In genomic region chr3:144235489-144235888, GRCh38 we compare ENCODE assay signal across 16 cellular contexts.
A peak's percentile ranks its signal among the peaks of the same experiment; 100 is the strongest.
DNase-seq lines count a peak whose midpoint lies in the region; TF ChIP-seq lines count a peak whose summit lies in the region.
"Had no signal": no experiment of that assay in that cellular context is flagged by ENCODE, and none has a peak within 500 bp of the region (broad histone marks: within the 10 kb centered on the region; RNA-seq: fewer than 3 reads in every experiment).

No MANE protein-coding gene starts in this region.

- no peak for TF ChIP-seq CTCF in KMS-11 (conservative IDR thresholded peaks at IDR 0.05; ENCODE audit: low read depth, low read length)

- H3K36me3 ChIP-seq in KMS-11 (ENCODE audit: insufficient read depth): no peaks in the 10 kb centered on the region

- H3K27me3 ChIP-seq in KMS-11 (ENCODE audit: insufficient read depth, low read depth): no peaks in the 10 kb centered on the region

- no peaks in the 10 kb centered on the region for H3K79me2 ChIP-seq in KMS-11 (ENCODE audit: insufficient read depth, low read depth)

- no peak overlapping the region for H3K9ac ChIP-seq in KMS-11

- H3K4me1 ChIP-seq in KMS-11 (ENCODE audit: low read depth, poor library complexity, severe bottlenecking): peaks cover 34% of the 10 kb centered on the region
- H3K4me1 ChIP-seq: A549, Caco-2 had no signal

- no peak overlapping the region for H3K4me3 ChIP-seq in KMS-11 (IDR thresholded peaks at IDR 0.05; ENCODE audit: insufficient read depth, low read depth, low read length)
- H3K4me3 ChIP-seq: A549, GM12878 had no signal

- H3K27ac ChIP-seq in KMS-11: peak overlapping the region; percentile 5; the same call in 1 of the 2 replicates
- H3K27ac ChIP-seq: 22Rv1, A549, C4-2B had no signal

- DNase-seq in NCI-H1105 treated with DMSO at 0.1 percent for 48 hours (lab: John Stamatoyannopoulos, UW) (peak; percentile 52), NCI-H1105 (lab: John Stamatoyannopoulos, UW) (no peak), cerebellar cortex (ENCODE audit: low spot score) (peak; percentile 51), LoVo (ENCODE audit: low spot score) (no peak), NCI-H510A treated with DMSO at 0.1 percent for 48 hours (lab: John Stamatoyannopoulos, UW) (no peak), middle frontal gyrus (ENCODE audit: extremely low spot score, low spot score) (no peak)
- DNase-seq: AML-193; Caco-2; CD4-positive, alpha-beta T cell; DMS79 treated with DMSO at 0.1 percent for 48 hours; H9 had no signal

- peak overlapping the region; percentile 37; the same call in 1 of the 2 replicates for H3K4me2 ChIP-seq in KMS-11
- H3K4me2 ChIP-seq: A549 had no signal

- H2AFZ ChIP-seq in KMS-11 (ENCODE audit: low read depth): no peak overlapping the region

- H4K20me1 ChIP-seq in KMS-11 (ENCODE audit: insufficient read depth): no peaks in the 10 kb centered on the region

Comparison
In these comparisons a context has a peak if more than half of its experiments do, and no peak if none do; other contexts are left out.
1. DNase-seq: peak in NCI-H1105 treated with DMSO at 0.1 percent for 48 hours (single experiment) and cerebellar cortex (single experiment); none in NCI-H1105 (single experiment), LoVo (single experiment), NCI-H510A treated with DMSO at 0.1 percent for 48 hours (single experiment) and middle frontal gyrus (single experiment).